In genomic region chr10:44775402-44775741, GRCh38 we compare ENCODE assay signal across 21 cellular contexts.
DNase-seq lines count a peak whose midpoint lies in the region; ATAC-seq and TF ChIP-seq lines count a peak whose summit lies in the region.
"Had no signal": no experiment of that assay in that cellular context is flagged by ENCODE, and none has a peak within 500 bp of the region (broad histone marks: within the 10 kb centered on the region; RNA-seq: fewer than 3 reads in every experiment).

No MANE protein-coding gene starts in this region.

- H3K27me3 ChIP-seq in body of pancreas (no peaks in the 10 kb centered on the region), esophagus muscularis mucosa (no peaks in the 10 kb centered on the region), foreskin keratinocyte (no peaks in the 10 kb centered on the region), SJCRH30 (no peaks in the 10 kb centered on the region)
- H3K27me3 ChIP-seq: BLaER1 had no signal

- no peaks in the 10 kb centered on the region for H3K9me3 Mint-ChIP-seq in nephron
- no peaks in the 10 kb centered on the region for H3K9me3 Mint-ChIP-seq in stimulated activated effector memory CD8-positive, alpha-beta T cell treated with anti-CD3 and anti-CD28 coated beads, Interleukin-12 subunit alpha, Interleukin-12 subunit beta, amount 100 ng/mL, for 72 hours
- H3K9me3 Mint-ChIP-seq: CD8-positive, alpha-beta T cell had no signal

- peak overlapping the region in 2 of 3 experiments; percentile 59 for H3K27ac Mint-ChIP-seq in nephron
- H3K27ac Mint-ChIP-seq in stimulated activated effector memory CD8-positive, alpha-beta T cell treated with anti-CD3 and anti-CD28 coated beads, Interleukin-12 subunit alpha, Interleukin-12 subunit beta, amount 100 ng/mL, for 72 hours, result no peak overlapping the region
- H3K27ac Mint-ChIP-seq: B cell; CD4-positive, CD25-positive, alpha-beta regulatory T cell; CD8-positive, alpha-beta T cell had no signal

- no peak for ATAC-seq in body of pancreas
- ATAC-seq in stimulated activated effector memory CD8-positive, alpha-beta T cell treated with anti-CD3 and anti-CD28 coated beads, Interleukin-12 subunit alpha, Interleukin-12 subunit beta, amount 100 ng/mL, for 72 hours, result peak; percentile 38
- ATAC-seq in HG02610 (IDR thresholded peaks at IDR 0.05; ENCODE audit: unreplicated experiment), result no peak
- no peak for ATAC-seq in foreskin keratinocyte
- no peak for ATAC-seq in HG03108 (IDR thresholded peaks at IDR 0.05; ENCODE audit: unreplicated experiment)
- ATAC-seq: CD8-positive, alpha-beta T cell; GM12878 had no signal

- TF ChIP-seq EP300 in esophagus muscularis mucosa (IDR thresholded peaks at IDR 0.05), result no peak

- no peaks in the 10 kb centered on the region for H3K36me3 ChIP-seq in body of pancreas (replicated peaks in 1 of 2; ENCODE audit: insufficient read depth in 1 of 2, low read depth in 2 of 2)
- H3K36me3 ChIP-seq in esophagus muscularis mucosa, result no peaks in the 10 kb centered on the region
- no peaks in the 10 kb centered on the region for H3K36me3 ChIP-seq in SJCRH30
- H3K36me3 ChIP-seq: BLaER1 had no signal

- DNase-seq in body of pancreas (no peak), esophagus muscularis mucosa (ENCODE audit: extremely low spot score) (peak; percentile 57), foreskin keratinocyte (no peak), SJCRH30 (no peak)
- no peak for DNase-seq in stimulated activated effector memory CD8-positive, alpha-beta T cell treated with anti-CD3 and anti-CD28 coated beads, Interleukin-12 subunit alpha, Interleukin-12 subunit beta, amount 100 ng/mL, for 72 hours (ENCODE audit: low spot score in 2 of 2)
- DNase-seq: Caco-2; CD4-positive, CD25-positive, alpha-beta regulatory T cell; CD8-positive, alpha-beta T cell; DMS153; DMS79; EL; GDM1; GOT3; H7 had no signal

- H3K4me1 ChIP-seq in body of pancreas (peaks cover 20% of the 10 kb centered on the region), esophagus muscularis mucosa (peaks cover 0 to 6% (median 2%) of the 10 kb centered on the region in 4 donors), foreskin keratinocyte (no peaks in the 10 kb centered on the region), SJCRH30 (no peaks in the 10 kb centered on the region)
- H3K4me1 ChIP-seq: BLaER1, Caco-2 had no signal

- H3K27ac ChIP-seq in body of pancreas (peak overlapping the region; percentile 43 to 58 (median 48)), esophagus muscularis mucosa (replicated peaks in 1 of 4) (no peak overlapping the region), foreskin keratinocyte (no peak overlapping the region), SJCRH30 (no peak overlapping the region)
- H3K27ac ChIP-seq: BLaER1, C4-2B had no signal

- H3K4me3 ChIP-seq in body of pancreas (no peak overlapping the region), esophagus muscularis mucosa (no peak overlapping the region), SJCRH30 (no peak overlapping the region)
- H3K4me3 ChIP-seq: BLaER1, GM12878 had no signal

- TF ChIP-seq CTCF in body of pancreas (IDR thresholded peaks at IDR 0.05) (no peak), esophagus muscularis mucosa (IDR thresholded peaks at IDR 0.05) (no peak), nephron (IDR thresholded peaks at IDR 0.05; ENCODE audit: unreplicated experiment in 3 of 3) (no peak), foreskin keratinocyte (conservative IDR thresholded peaks at IDR 0.05) (no peak)

- peaks cover 11% of the 10 kb centered on the region for H3K27me3 Mint-ChIP-seq in nephron (ENCODE audit: low read depth)
- H3K27me3 Mint-ChIP-seq: CD4-positive, CD25-positive, alpha-beta regulatory T cell had no signal

- no peaks in the 10 kb centered on the region for H3K9me3 ChIP-seq in body of pancreas
- no peaks in the 10 kb centered on the region for H3K9me3 ChIP-seq in esophagus muscularis mucosa
- H3K9me3 ChIP-seq in SJCRH30 (replicated peaks), result no peaks in the 10 kb centered on the region
- H3K9me3 ChIP-seq: BLaER1, Caco-2 had no signal

- 88 to 89% methylated on average over 6 of the region's 6 CpGs for WGBS in body of pancreas, 2 donors
- 88% methylated on average over 6 of the region's 6 CpGs for WGBS in esophagus muscularis mucosa

- H3K4me1 Mint-ChIP-seq in nephron, result peaks cover 8% of the 10 kb centered on the region
- H3K4me1 Mint-ChIP-seq in stimulated activated effector memory CD8-positive, alpha-beta T cell treated with anti-CD3 and anti-CD28 coated beads, Interleukin-12 subunit alpha, Interleukin-12 subunit beta, amount 100 ng/mL, for 72 hours, result no peaks in the 10 kb centered on the region
- H3K4me1 Mint-ChIP-seq: B cell; CD4-positive, CD25-positive, alpha-beta regulatory T cell had no signal

- intact Hi-C loops in body of pancreas (cut with DNase I) (no loop called here), esophagus muscularis mucosa (cut with DNase I) (no loop called here)

- H3K4me3 Mint-ChIP-seq in nephron, result no peak overlapping the region
- H3K4me3 Mint-ChIP-seq in stimulated activated effector memory CD8-positive, alpha-beta T cell treated with anti-CD3 and anti-CD28 coated beads, Interleukin-12 subunit alpha, Interleukin-12 subunit beta, amount 100 ng/mL, for 72 hours, result no peak overlapping the region
- H3K4me3 Mint-ChIP-seq: B cell; CD4-positive, CD25-positive, alpha-beta regulatory T cell; CD8-positive, alpha-beta T cell had no signal

- H3K36me3 Mint-ChIP-seq in nephron (ENCODE audit: low read depth), result no peaks in the 10 kb centered on the region
- no peaks in the 10 kb centered on the region for H3K36me3 Mint-ChIP-seq in stimulated activated effector memory CD8-positive, alpha-beta T cell treated with anti-CD3 and anti-CD28 coated beads, Interleukin-12 subunit alpha, Interleukin-12 subunit beta, amount 100 ng/mL, for 72 hours
- H3K36me3 Mint-ChIP-seq: CD4-positive, CD25-positive, alpha-beta regulatory T cell; CD8-positive, alpha-beta T cell had no signal

- TF ChIP-seq POLR2A in body of pancreas (IDR thresholded peaks at IDR 0.05) (no peak), esophagus muscularis mucosa (IDR thresholded peaks at IDR 0.05; ENCODE audit: low read depth) (no peak)

Comparison
In these comparisons a context has a peak if more than half of its experiments do, and no peak if none do; other contexts are left out.
1. H3K27ac ChIP-seq: peak in body of pancreas (4 of 4); none in esophagus muscularis mucosa (0 of 4), foreskin keratinocyte (single experiment) and SJCRH30 (single experiment).